17 cellular contexts compared by ENCODE assay signal in genomic region chr16:16001856-16002255, GRCh38. TPM values are rescaled to one million over a fixed set of nuclear protein-coding genes. Genes with fewer than 3 reads are reported as not detected.
DNase-seq lines count a peak whose midpoint lies in the region; ATAC-seq and TF ChIP-seq lines count a peak whose summit lies in the region.
"Had no signal": no experiment of that assay in that cellular context is flagged by ENCODE, and none has a peak within 500 bp of the region (broad histone marks: within the 10 kb centered on the region; RNA-seq: fewer than 3 reads in every experiment).

No MANE protein-coding gene starts in this region.

- H3K27me3 ChIP-seq in IMR-90 (ENCODE audit: control insufficient read depth, insufficient read depth, low read length), result no peaks in the 10 kb centered on the region

- H3K9ac ChIP-seq in IMR-90 (ENCODE audit: low read depth, low read length), result no peak overlapping the region

- no peaks in the 10 kb centered on the region for H3K27me3 Mint-ChIP-seq in osteocyte (ENCODE audit: unreplicated experiment)
- no peaks in the 10 kb centered on the region for H3K27me3 Mint-ChIP-seq in stimulated activated naive B cell treated with anti-CD40 and anti-IgM and Interleukin-4, amounts not matched to agents 10 μg/mL and 1 μg/mL and 100 μg/mL, for 72 hours

- H3K56ac ChIP-seq in IMR-90 (ENCODE audit: extremely low read depth, insufficient read depth, low read length), result no peak overlapping the region

- peak overlapping the region; percentile 60 for H3K18ac ChIP-seq in IMR-90 (ENCODE audit: low read depth, low read length)

- POLR2A ChIA-PET in IMR-90 (lab: Charles Lee; ENCODE audit: unreplicated experiment), result no interaction called here

- H3K36me3 ChIP-seq in IMR-90 (ENCODE audit: control insufficient read depth, insufficient read depth, low read length), result peaks cover 5% of the 10 kb centered on the region; the same call in 1 of the 2 replicates

- H3K23ac ChIP-seq in IMR-90 (ENCODE audit: low read depth, low read length), result no peak overlapping the region

- no peak overlapping the region for H2AFZ ChIP-seq in IMR-90 (replicated peaks; ENCODE audit: low read length, poor library complexity)

- peak overlapping the region; percentile 19 to 27; a peak in 2 of 4 replicates for H4K8ac ChIP-seq in IMR-90 (ENCODE audit: low read depth in 2 of 2, low read length in 2 of 2)

- H2BK20ac ChIP-seq in IMR-90 (ENCODE audit: low read depth, low read length), result peak overlapping the region; percentile 38; the same call in 1 of the 2 replicates

- H2BK5ac ChIP-seq in IMR-90 (ENCODE audit: low read depth, low read length, poor library complexity, severe bottlenecking), result peak overlapping the region; percentile 59

- H3K36me3 Mint-ChIP-seq in osteocyte (ENCODE audit: unreplicated experiment), result peaks cover 12% of the 10 kb centered on the region
- peaks cover 15 to 34% of the 10 kb centered on the region in 2 donors for H3K36me3 Mint-ChIP-seq in stimulated activated naive B cell treated with anti-CD40 and anti-IgM and Interleukin-4, amounts not matched to agents 10 μg/mL and 1 μg/mL and 100 μg/mL, for 72 hours

- peaks cover 18 to 74% of the 10 kb centered on the region in 2 experiments for H3K79me1 ChIP-seq in IMR-90 (ENCODE audit: low read depth in 1 of 2, low read length in 2 of 2)

- DNase-seq in NCI-H2107 treated with DMSO at 0.1 percent for 48 hours (lab: John Stamatoyannopoulos, UW; ENCODE audit: unreplicated experiment), result peak; percentile 16
- no peak for DNase-seq in NCI-H2107 (lab: John Stamatoyannopoulos, UW)
- no peak for DNase-seq in IMR-90
- DNase-seq in dermis blood vessel endothelial cell, result peak; percentile 46
- no peak for DNase-seq in osteocyte (ENCODE audit: extremely low spot score, unreplicated experiment)
- no peak for DNase-seq in stimulated activated naive B cell treated with anti-CD40 and anti-IgM and Interleukin-4, amounts not matched to agents 10 μg/mL and 1 μg/mL and 100 μg/mL, for 72 hours
- no peak for DNase-seq in HT-29 (ENCODE audit: low spot score)
- DNase-seq in H4 (ENCODE audit: low spot score), result no peak
- DNase-seq: DMS79 treated with DMSO at 0.1 percent for 48 hours, HFFc6, Karpas-422, NCI-H1436, NCI-H1930, NCI-H446 treated with DMSO at 0.1 percent for 48 hours, Right ventricle myocardium superior, SW 1271 had no signal

- peak overlapping the region; percentile 4; the same call in 1 of the 3 replicates for H2BK15ac ChIP-seq in IMR-90 (ENCODE audit: low read depth, low read length)

- H3K4me3 Mint-ChIP-seq in osteocyte (ENCODE audit: unreplicated experiment), result no peak overlapping the region
- H3K4me3 Mint-ChIP-seq in stimulated activated naive B cell treated with anti-CD40 and anti-IgM and Interleukin-4, amounts not matched to agents 10 μg/mL and 1 μg/mL and 100 μg/mL, for 72 hours, result no peak overlapping the region
- H3K4me3 Mint-ChIP-seq: CD14-positive monocyte, HFFc6 had no signal

- H3K9me3 ChIP-seq in IMR-90 (ENCODE audit: control insufficient read depth, insufficient read depth, low read length), result no peaks in the 10 kb centered on the region

- dilution Hi-C loops in IMR-90 (cut with HindIII; ENCODE audit: low sequenced_read_pairs, unreplicated experiment), result no loop called here

- CTCF ChIA-PET in IMR-90 (lab: Yijun Ruan, JAX), result no interaction called here

- H3K27ac Mint-ChIP-seq in osteocyte (ENCODE audit: unreplicated experiment), result peak overlapping the region; percentile 64
- no peak overlapping the region for H3K27ac Mint-ChIP-seq in stimulated activated naive B cell treated with anti-CD40 and anti-IgM and Interleukin-4, amounts not matched to agents 10 μg/mL and 1 μg/mL and 100 μg/mL, for 72 hours
- H3K27ac Mint-ChIP-seq: HFFc6 had no signal

- H4K91ac ChIP-seq in IMR-90 (ENCODE audit: insufficient read depth, low read depth, low read length), result peak overlapping the region; percentile 40

- H2AK5ac ChIP-seq in IMR-90 (ENCODE audit: low read depth, low read length), result peak overlapping the region; percentile 10

- peak overlapping the region; percentile 0; the same call in 1 of the 2 replicates for H2BK120ac ChIP-seq in IMR-90 (ENCODE audit: low read depth, low read length)

- peak overlapping the region; percentile 9 for H3K4ac ChIP-seq in IMR-90 (ENCODE audit: low read depth, low read length)

- intact Hi-C loops in IMR-90 (cut with micrococcal nuclease), result no loop called here

- H4K5ac ChIP-seq in IMR-90 (ENCODE audit: low read depth, low read length), result peak overlapping the region; percentile 42

- TF ChIP-seq POLR2A in IMR-90 (IDR thresholded peaks at IDR 0.05; ENCODE audit: low read depth, low read length), result no peak

- no peak for ATAC-seq in IMR-90 (ENCODE audit: low read depth)
- ATAC-seq in stimulated activated naive B cell treated with anti-CD40 and anti-IgM and Interleukin-4, amounts not matched to agents 10 μg/mL and 1 μg/mL and 100 μg/mL, for 72 hours (replicated peaks), result no peak

- H3K4me3 ChIP-seq in IMR-90 (ENCODE audit: insufficient read depth, low read depth, low read length), result no peak overlapping the region

- H4K20me1 ChIP-seq in IMR-90 (ENCODE audit: insufficient read depth, low read length), result no peaks in the 10 kb centered on the region

- no TSS peak for BruUV-seq in IMR-90 (replicated peaks; lab: Mats Ljungman, UMichigan)

- H3K4me2 ChIP-seq in IMR-90 (ENCODE audit: low read depth, low read length), result no peak overlapping the region

- TF ChIP-seq CTCF in IMR-90 (conservative IDR thresholded peaks at IDR 0.05; ENCODE audit: low read depth, low read length), result no peak
- TF ChIP-seq CTCF in osteocyte (IDR thresholded peaks at IDR 0.05), result no peak

- H3K9me3 Mint-ChIP-seq in osteocyte (ENCODE audit: unreplicated experiment), result no peaks in the 10 kb centered on the region
- peaks cover 3 to 9% of the 10 kb centered on the region in 2 donors for H3K9me3 Mint-ChIP-seq in stimulated activated naive B cell treated with anti-CD40 and anti-IgM and Interleukin-4, amounts not matched to agents 10 μg/mL and 1 μg/mL and 100 μg/mL, for 72 hours
- H3K9me3 Mint-ChIP-seq: HFFc6 had no signal

- WGBS in IMR-90 (ENCODE audit: extremely low coverage in 2 of 2, insufficient read length in 1 of 2), 2 experiments, result no CpG with 5 or more reads among the region's 4 CpGs

- in situ Hi-C loops in IMR-90 (cut with MboI; ENCODE audit: low sequenced_read_pairs), result loop anchor here (25.0 kb wide), 1 partner anchor 115 kb away; the partner anchor contains the start of gene CEP20

- peaks cover 73% of the 10 kb centered on the region for H3K4me1 Mint-ChIP-seq in osteocyte (ENCODE audit: unreplicated experiment)
- H3K4me1 Mint-ChIP-seq in stimulated activated naive B cell treated with anti-CD40 and anti-IgM and Interleukin-4, amounts not matched to agents 10 μg/mL and 1 μg/mL and 100 μg/mL, for 72 hours, result peaks cover 27 to 44% of the 10 kb centered on the region in 2 donors

- peaks cover 35% of the 10 kb centered on the region for H3K4me1 ChIP-seq in IMR-90 (ENCODE audit: control insufficient read depth, insufficient read depth, low read length)

- H3K14ac ChIP-seq in IMR-90 (replicated peaks; ENCODE audit: low read depth, low read length), result peak overlapping the region; percentile 4; the same call in 1 of the 2 replicates

- peaks cover 14% of the 10 kb centered on the region for H3K9me1 ChIP-seq in IMR-90 (ENCODE audit: insufficient read depth, low read length)

- no peak for TF ChIP-seq RAD21 in IMR-90 (IDR thresholded peaks at IDR 0.05; ENCODE audit: low read length)

- no peak overlapping the region for H2AK9ac ChIP-seq in IMR-90 (replicated peaks; ENCODE audit: low read depth, low read length, poor library complexity)

- peak overlapping the region; percentile 47; the same call in 1 of the 2 replicates for H3K27ac ChIP-seq in IMR-90 (ENCODE audit: insufficient read depth, low read length)

TF ChIP-seq in IMR-90, 13 proteins besides CTCF, POLR2A, EP300 and RAD21:
- no peak for TF ChIP-seq ELK1 (IDR thresholded peaks at IDR 0.05; ENCODE audit: borderline replicate concordance, low read depth, low read length)
- no peak for TF ChIP-seq CHD1 (IDR thresholded peaks at IDR 0.05; ENCODE audit: low read depth, low read length)
- no peak for TF ChIP-seq FOS (IDR thresholded peaks at IDR 0.05; ENCODE audit: low read depth, low read length)

RNA-seq across cellular contexts. Expression of gene ABCC1, which starts 52.4 kb away (rescaled TPM):
- total RNA-seq in IMR-90 (2012; rRNA removed), result 34.4 and 39.4 TPM in 2 replicates
- polyA plus RNA-seq in IMR-90 (2012; rRNA removed), result 61.8 and 66.0 TPM in 2 replicates
- 42.5 and 75.2 TPM in 2 replicates for polyA plus RNA-seq in IMR-90 (2012; cell fraction: cytosol; rRNA removed)
- polyA plus RNA-seq in IMR-90 (2012; cell fraction: nucleus; rRNA removed; ENCODE audit: low replicate concordance), result 126 and 203 TPM in 2 replicates
- total RNA-seq in dermis blood vessel endothelial cell, result 35.7 and 70.6 TPM in 2 replicates
- 256 and 271 TPM in 2 replicates for total RNA-seq in osteocyte
- total RNA-seq in HT-29 (2014; rRNA removed; shearing (Covaris generic)), result 26.1 and 35.2 TPM in 2 replicates
- total RNA-seq in H4 (2014; rRNA removed; shearing (Covaris generic)), result 9.7 and 12.5 TPM in 2 replicates

Comparison
In these comparisons a context has a peak if more than half of its experiments do, and no peak if none do; other contexts are left out.
1. DNase-seq: peak in NCI-H2107 treated with DMSO at 0.1 percent for 48 hours (single experiment) and dermis blood vessel endothelial cell (single experiment); none in NCI-H2107 (single experiment), IMR-90 (single experiment), osteocyte (single experiment), stimulated activated naive B cell treated with anti-CD40 and anti-IgM and Interleukin-4, amounts not matched to agents 10 μg/mL and 1 μg/mL and 100 μg/mL, for 72 hours (single experiment), HT-29 (single experiment) and H4 (single experiment).